In genomic region chr1:208475951-208476824, GRCh38 we compare ENCODE assay signal across 11 cellular contexts.
DNase-seq lines count a peak whose midpoint lies in the region; ATAC-seq and TF ChIP-seq lines count a peak whose summit lies in the region.
"Had no signal": no experiment of that assay in that cellular context is flagged by ENCODE, and none has a peak within 500 bp of the region (broad histone marks: within the 10 kb centered on the region; RNA-seq: fewer than 3 reads in every experiment).

No MANE protein-coding gene starts in this region.

- intact Hi-C loops in CD14-positive monocyte (cut with micrococcal nuclease) = no loop called here

- no peak for ATAC-seq in GM21576 (IDR thresholded peaks at IDR 0.05; ENCODE audit: unreplicated experiment)
- ATAC-seq: Panc1 had no signal

- peak overlapping the region; percentile 89 to 92 (median 92) for H3K27ac Mint-ChIP-seq in nephron
- H3K27ac Mint-ChIP-seq in CD14-positive monocyte = no peak overlapping the region

- no peak overlapping the region for H3K4me3 Mint-ChIP-seq in nephron
- H3K4me3 Mint-ChIP-seq in CD14-positive monocyte = no peak overlapping the region

- DNase-seq in NCI-H774 (lab: John Stamatoyannopoulos, UW) (peak; percentile 49), fibroblast of the conjunctiva (ENCODE audit: low read depth) (peak; percentile 6), cortex of kidney (lab: John Stamatoyannopoulos, UW) (no peak), CD14-positive monocyte (ENCODE audit: low spot score) (no peak), amniotic stem cell (lab: John Stamatoyannopoulos, UW) (no peak)
- DNase-seq: activated CD8-positive, alpha-beta memory T cell treated with anti-CD3 and anti-CD28 coated beads for 24 hours had no signal

- TF ChIP-seq CTCF in C4-2B (conservative IDR thresholded peaks at IDR 0.05) (peak; percentile 13; the same call in 1 of the 2 replicates), nephron (IDR thresholded peaks at IDR 0.05; ENCODE audit: unreplicated experiment in 3 of 3) (peak; percentile 55 to 65 (median 64)), CD14-positive monocyte (IDR thresholded peaks at IDR 0.05) (no peak)

- H3K36me3 Mint-ChIP-seq in nephron (ENCODE audit: low read depth) = no peaks in the 10 kb centered on the region
- H3K36me3 Mint-ChIP-seq in CD14-positive monocyte = no peaks in the 10 kb centered on the region

- no peak overlapping the region; the same call in 1 of the 2 replicates for H3K27ac ChIP-seq in C4-2B
- H3K27ac ChIP-seq: HL-60 had no signal

- H3K9me3 Mint-ChIP-seq in nephron = no peaks in the 10 kb centered on the region
- peaks cover 0 to 3% (median 0%) of the 10 kb centered on the region in 7 donors for H3K9me3 Mint-ChIP-seq in CD14-positive monocyte

- H3K27me3 Mint-ChIP-seq in nephron (ENCODE audit: low read depth) (no peaks in the 10 kb centered on the region), CD14-positive monocyte (ENCODE audit: low read depth in 3 of 3) (peaks cover 0 to 8% (median 5%) of the 10 kb centered on the region in 3 donors)

- H3K4me1 Mint-ChIP-seq in nephron (peaks cover 29% of the 10 kb centered on the region), CD14-positive monocyte (no peaks in the 10 kb centered on the region)

Comparison
In these comparisons a context has a peak if more than half of its experiments do, and no peak if none do; other contexts are left out.
1. DNase-seq: peak in NCI-H774 (single experiment) and fibroblast of the conjunctiva (single experiment); none in cortex of kidney (single experiment), CD14-positive monocyte (single experiment) and amniotic stem cell (single experiment).
2. H3K27ac Mint-ChIP-seq: peak in nephron (3 of 3); none in CD14-positive monocyte (0 of 7).